ENCODE assay signal across 19 cellular contexts in genomic region chr4:171130126-171130801, GRCh38.
A peak's percentile ranks its signal among the peaks of the same experiment; 100 is the strongest.
DNase-seq lines count a peak whose midpoint lies in the region; FAIRE-seq and TF ChIP-seq lines count a peak whose summit lies in the region.
"Had no signal": no experiment of that assay in that cellular context is flagged by ENCODE, and none has a peak within 500 bp of the region (broad histone marks: within the 10 kb centered on the region; RNA-seq: fewer than 3 reads in every experiment).

No MANE protein-coding gene starts in this region.

- H3K36me3 Mint-ChIP-seq in mesothelial cell of epicardium = no peaks in the 10 kb centered on the region
- H3K36me3 Mint-ChIP-seq in CD8-positive, alpha-beta memory T cell = no peaks in the 10 kb centered on the region
- no peaks in the 10 kb centered on the region for H3K36me3 Mint-ChIP-seq in activated CD4-positive, alpha-beta T cell treated with anti-CD3 and anti-CD28 coated beads, Interleukin-2, amount 10 ng/mL, durations not matched to agents 24 days and 14 days (ENCODE audit: low read depth)
- H3K36me3 Mint-ChIP-seq: activated naive CD4-positive, alpha-beta T cell treated with anti-CD3 and anti-CD28 coated beads, Interleukin-2, amount 50 U/mL, for 72 hours; CD8-positive, alpha-beta T cell had no signal

- DNase-seq in Caki2 (ENCODE audit: low read depth) (peak; percentile 74), H4 (ENCODE audit: low spot score) (peak; percentile 86), adipocyte (ENCODE audit: low read depth) (peak; percentile 56), mesothelial cell of epicardium (ENCODE audit: low spot score in 2 of 2, unreplicated experiment in 2 of 2) (no peak), GM12891 (ENCODE audit: insufficient read length, low spot score) (no peak)
- DNase-seq in activated CD8-positive, alpha-beta memory T cell treated with anti-CD3 and anti-CD28 coated beads for 24 hours = no peak
- DNase-seq in CD8-positive, alpha-beta memory T cell = no peak
- DNase-seq in activated CD4-positive, alpha-beta T cell treated with anti-CD3 and anti-CD28 coated beads, Interleukin-2, amount 10 ng/mL, durations not matched to agents 24 days and 14 days = no peak
- DNase-seq: activated CD4-positive, alpha-beta T cell treated with anti-CD3 and anti-CD28 coated beads for 4 hours; caudate nucleus; CD8-positive, alpha-beta T cell; gastrocnemius medialis; islet precursor cell; NCI-H1930; NCI-H748 treated with DMSO at 0.1 percent for 48 hours; RPMI8226; stimulated activated CD4-positive, alpha-beta T cell treated with anti-CD3 and anti-CD28 coated beads, Interleukin-4, amount 100 ng/mL, for 4 hours had no signal

- H3K4me1 ChIP-seq in adipocyte (ENCODE audit: control insufficient read depth, insufficient read depth, low read length) = no peaks in the 10 kb centered on the region
- no peaks in the 10 kb centered on the region for H3K4me1 ChIP-seq in CD8-positive, alpha-beta memory T cell (ENCODE audit: insufficient read depth, low read length)
- H3K4me1 ChIP-seq: gastrocnemius medialis had no signal

- CTCF ChIA-PET in CD8-positive, alpha-beta memory T cell (lab: Charles Lee) = no interaction called here

- H3K27ac Mint-ChIP-seq in mesothelial cell of epicardium = peak overlapping the region; percentile 66
- no peak overlapping the region for H3K27ac Mint-ChIP-seq in CD8-positive, alpha-beta memory T cell
- H3K27ac Mint-ChIP-seq in activated CD4-positive, alpha-beta T cell treated with anti-CD3 and anti-CD28 coated beads, Interleukin-2, amount 10 ng/mL, durations not matched to agents 24 days and 14 days = no peak overlapping the region
- H3K27ac Mint-ChIP-seq: activated naive CD4-positive, alpha-beta T cell treated with anti-CD3 and anti-CD28 coated beads, Interleukin-2, amount 50 U/mL, for 72 hours; CD8-positive, alpha-beta T cell had no signal

- no peak for TF ChIP-seq CTCF in mesothelial cell of epicardium (IDR thresholded peaks at IDR 0.05; ENCODE audit: unreplicated experiment)

- H3K27me3 ChIP-seq in adipocyte (replicated peaks; ENCODE audit: control insufficient read depth, insufficient read depth, low read length) = no peaks in the 10 kb centered on the region
- H3K27me3 ChIP-seq in CD8-positive, alpha-beta memory T cell (ENCODE audit: insufficient read depth, low read length, poor library complexity, severe bottlenecking) = no peaks in the 10 kb centered on the region
- H3K27me3 ChIP-seq: gastrocnemius medialis had no signal

- H3K36me3 ChIP-seq in adipocyte (ENCODE audit: control insufficient read depth, insufficient read depth, low read length, severe bottlenecking) = no peaks in the 10 kb centered on the region
- H3K36me3 ChIP-seq in CD8-positive, alpha-beta memory T cell (ENCODE audit: insufficient read depth, low read length) = no peaks in the 10 kb centered on the region
- H3K36me3 ChIP-seq: gastrocnemius medialis had no signal

- H3K9me3 ChIP-seq in adipocyte (ENCODE audit: control insufficient read depth, low read length) = no peaks in the 10 kb centered on the region
- H3K9me3 ChIP-seq in CD8-positive, alpha-beta memory T cell (ENCODE audit: low read length) = no peaks in the 10 kb centered on the region
- H3K9me3 ChIP-seq: gastrocnemius medialis had no signal

- peaks cover 4% of the 10 kb centered on the region for H3K27me3 Mint-ChIP-seq in mesothelial cell of epicardium (ENCODE audit: low read depth)
- H3K27me3 Mint-ChIP-seq in CD8-positive, alpha-beta memory T cell = no peaks in the 10 kb centered on the region
- no peaks in the 10 kb centered on the region for H3K27me3 Mint-ChIP-seq in activated CD4-positive, alpha-beta T cell treated with anti-CD3 and anti-CD28 coated beads, Interleukin-2, amount 10 ng/mL, durations not matched to agents 24 days and 14 days

- H3K9me3 Mint-ChIP-seq in mesothelial cell of epicardium = peaks cover 9% of the 10 kb centered on the region
- peaks cover 3 to 42% (median 8%) of the 10 kb centered on the region in 5 donors for H3K9me3 Mint-ChIP-seq in CD8-positive, alpha-beta memory T cell
- no peaks in the 10 kb centered on the region for H3K9me3 Mint-ChIP-seq in activated CD4-positive, alpha-beta T cell treated with anti-CD3 and anti-CD28 coated beads, Interleukin-2, amount 10 ng/mL, durations not matched to agents 24 days and 14 days

- H3K4me1 Mint-ChIP-seq in mesothelial cell of epicardium = peaks cover 5% of the 10 kb centered on the region
- no peaks in the 10 kb centered on the region for H3K4me1 Mint-ChIP-seq in CD8-positive, alpha-beta memory T cell
- no peaks in the 10 kb centered on the region for H3K4me1 Mint-ChIP-seq in activated CD4-positive, alpha-beta T cell treated with anti-CD3 and anti-CD28 coated beads, Interleukin-2, amount 10 ng/mL, durations not matched to agents 24 days and 14 days

- no peak for FAIRE-seq in GM12891 (lab: Jason Lieb, UNC)
- FAIRE-seq: urothelium cell line had no signal

- POLR2A ChIA-PET in CD8-positive, alpha-beta memory T cell (lab: Charles Lee) = no interaction called here

- no peak overlapping the region for H3K27ac ChIP-seq in CD8-positive, alpha-beta memory T cell (ENCODE audit: low read depth, low read length)
- H3K27ac ChIP-seq: gastrocnemius medialis had no signal

- no peak overlapping the region for H3K9ac ChIP-seq in adipocyte (ENCODE audit: low read length)

- in situ Hi-C loops in Caki2 (cut with HindIII; ENCODE audit: low pct_unique_long_range_greater_than_20kb, low sequenced_read_pairs) = no loop called here

- TF ChIP-seq POLR2A in GM12891 (IDR thresholded peaks at IDR 0.05; ENCODE audit: low read depth, low read length) = no peak

- no peak overlapping the region for H3K4me3 Mint-ChIP-seq in mesothelial cell of epicardium
- H3K4me3 Mint-ChIP-seq in CD8-positive, alpha-beta memory T cell = no peak overlapping the region
- no peak overlapping the region for H3K4me3 Mint-ChIP-seq in activated CD4-positive, alpha-beta T cell treated with anti-CD3 and anti-CD28 coated beads, Interleukin-2, amount 10 ng/mL, durations not matched to agents 24 days and 14 days
- H3K4me3 Mint-ChIP-seq: CD8-positive, alpha-beta T cell had no signal

- intact Hi-C loops in activated CD4-positive, alpha-beta T cell treated with anti-CD3 and anti-CD28 coated beads, Interleukin-2, amount 10 ng/mL, durations not matched to agents 24 days and 14 days (cut with micrococcal nuclease) = no loop called here

- no peak overlapping the region for H3K4me3 ChIP-seq in adipocyte (ENCODE audit: low read length)
- no peak overlapping the region for H3K4me3 ChIP-seq in CD8-positive, alpha-beta memory T cell (ENCODE audit: low read length)
- H3K4me3 ChIP-seq: gastrocnemius medialis had no signal

TF ChIP-seq in GM12891, 5 proteins besides CTCF, POLR2A, EP300 and RAD21:
- TF ChIP-seq POU2F2 (IDR thresholded peaks at IDR 0.05; ENCODE audit: low read depth, low read length) (no peak), SPI1 (IDR thresholded peaks at IDR 0.05; ENCODE audit: low read depth, low read length) (no peak), POLR2AphosphoS5 (IDR thresholded peaks at IDR 0.05; ENCODE audit: low read depth, low read length) (no peak), PAX5 (IDR thresholded peaks at IDR 0.05; ENCODE audit: insufficient read depth, low read length, severe bottlenecking) (no peak), TAF1 (IDR thresholded peaks at IDR 0.05; ENCODE audit: low read depth, low read length) (no peak)

Comparison
In these comparisons a context has a peak if more than half of its experiments do, and no peak if none do; other contexts are left out.
1. DNase-seq: peak in Caki2 (single experiment), H4 (single experiment) and adipocyte (single experiment); none in mesothelial cell of epicardium (0 of 2), activated CD8-positive, alpha-beta memory T cell treated with anti-CD3 and anti-CD28 coated beads for 24 hours (single experiment), CD8-positive, alpha-beta memory T cell (0 of 5), GM12891 (single experiment) and activated CD4-positive, alpha-beta T cell treated with anti-CD3 and anti-CD28 coated beads, Interleukin-2, amount 10 ng/mL, durations not matched to agents 24 days and 14 days (single experiment).